In the genomic region with DNA sequence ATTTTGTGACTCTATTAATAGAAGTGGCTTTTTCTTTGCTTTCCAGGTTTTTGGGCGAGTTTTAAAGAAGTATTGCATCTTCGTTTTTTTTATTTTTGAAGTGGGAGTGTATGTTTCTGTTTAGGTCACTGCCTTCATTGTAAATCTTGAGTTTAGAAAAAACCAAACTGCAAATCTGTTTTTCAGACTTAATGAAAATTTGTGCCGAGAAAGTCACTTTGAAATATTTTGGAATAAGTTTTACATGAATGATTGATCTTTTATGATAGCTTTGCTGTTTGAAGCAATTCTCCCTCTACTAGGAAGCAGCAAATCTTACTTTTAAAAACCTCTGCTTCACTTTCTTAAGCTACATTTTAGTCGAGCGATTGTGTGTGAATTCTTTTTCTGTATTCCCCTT, we compare ENCODE assay signal across 12 cellular contexts. TPM values are rescaled to one million over a fixed set of nuclear protein-coding genes. Genes with fewer than 3 reads are reported as not detected.
DNase-seq lines count a peak whose midpoint lies in the region; ATAC-seq, FAIRE-seq and TF ChIP-seq lines count a peak whose summit lies in the region.
"Had no signal": no experiment of that assay in that cellular context is flagged by ENCODE, and none has a peak within 500 bp of the region (broad histone marks: within the 10 kb centered on the region; RNA-seq: fewer than 3 reads in every experiment).

No MANE protein-coding gene starts in this region.

- ATAC-seq in activated CD8-positive, alpha-beta T cell treated with anti-CD3 and anti-CD28 coated beads, Interleukin-2, amount 10 ng/mL, durations not matched to agents 7 days and 5 days, result no peak
- ATAC-seq: body of pancreas had no signal

- TF ChIP-seq POLR2A in stomach (IDR thresholded peaks at IDR 0.05) (no peak), GM12891 (IDR thresholded peaks at IDR 0.05; ENCODE audit: low read depth, low read length) (no peak)

- TF ChIP-seq EP300 in stomach (IDR thresholded peaks at IDR 0.05), result no peak

- H3K4me1 Mint-ChIP-seq in activated T-cell treated with anti-CD3 and anti-CD28 coated beads, Interleukin-2, amount 50 U/mL, for 24 hours (ENCODE audit: low read depth), result peaks cover 79% of the 10 kb centered on the region
- peaks cover 68% of the 10 kb centered on the region for H3K4me1 Mint-ChIP-seq in activated CD8-positive, alpha-beta T cell treated with anti-CD3 and anti-CD28 coated beads, Interleukin-2, amount 10 ng/mL, durations not matched to agents 7 days and 5 days (ENCODE audit: low read depth)

- H3K27ac ChIP-seq in iPS-20b (ENCODE audit: low read length), result no peak overlapping the region
- H3K27ac ChIP-seq in stomach, result peak overlapping the region in 1 of 5 donors; percentile 49
- H3K27ac ChIP-seq: C4-2B had no signal

- TF ChIP-seq CTCF in stomach (IDR thresholded peaks at IDR 0.05), result no peak

- peaks cover 67% of the 10 kb centered on the region for H3K36me3 Mint-ChIP-seq in activated T-cell treated with anti-CD3 and anti-CD28 coated beads, Interleukin-2, amount 50 U/mL, for 24 hours (ENCODE audit: low read depth)
- peaks cover 45% of the 10 kb centered on the region for H3K36me3 Mint-ChIP-seq in activated CD8-positive, alpha-beta T cell treated with anti-CD3 and anti-CD28 coated beads, Interleukin-2, amount 10 ng/mL, durations not matched to agents 7 days and 5 days (ENCODE audit: low read depth)

- 26 to 28% (median 27%) methylated on average over 5 of the region's 5 CpGs for WGBS in stomach, 5 donors

- H3K27ac Mint-ChIP-seq in activated T-cell treated with anti-CD3 and anti-CD28 coated beads, Interleukin-2, amount 50 U/mL, for 24 hours, result peak overlapping the region; percentile 35
- H3K27ac Mint-ChIP-seq in activated CD8-positive, alpha-beta T cell treated with anti-CD3 and anti-CD28 coated beads, Interleukin-2, amount 10 ng/mL, durations not matched to agents 7 days and 5 days, result no peak overlapping the region

- POLR2A ChIA-PET in activated CD8-positive, alpha-beta T cell treated with anti-CD3 and anti-CD28 coated beads, Interleukin-2, amount 10 ng/mL, durations not matched to agents 7 days and 5 days (lab: Charles Lee), result interaction anchor here (0.8 to 4.0 kb wide), 3 partner anchors 22 to 154 kb away, joined by 3 to 38 read pairs (median 20); partner anchors contain the start of gene ME2

- FAIRE-seq in GM12891 (lab: Jason Lieb, UNC), result no peak

- H3K9me3 Mint-ChIP-seq in activated T-cell treated with anti-CD3 and anti-CD28 coated beads, Interleukin-2, amount 50 U/mL, for 24 hours, result no peaks in the 10 kb centered on the region
- no peaks in the 10 kb centered on the region for H3K9me3 Mint-ChIP-seq in activated CD8-positive, alpha-beta T cell treated with anti-CD3 and anti-CD28 coated beads, Interleukin-2, amount 10 ng/mL, durations not matched to agents 7 days and 5 days (ENCODE audit: insufficient read depth)

- peak overlapping the region; percentile 65; the same call in 1 of the 2 replicates for H3K9ac ChIP-seq in iPS-20b (ENCODE audit: low read depth, low read length)

- intact Hi-C loops in stomach (cut with DNase I; ENCODE audit: low total_unique reads), result no loop called here

- H3K36me3 ChIP-seq in iPS-20b (ENCODE audit: insufficient read depth, low read depth, low read length) (peaks cover 3% of the 10 kb centered on the region; the same call in 1 of the 2 replicates), stomach (peaks cover 0 to 7% (median 4%) of the 10 kb centered on the region in 4 donors)
- H3K36me3 ChIP-seq: thyroid gland had no signal

- CTCF ChIA-PET in activated CD8-positive, alpha-beta T cell treated with anti-CD3 and anti-CD28 coated beads, Interleukin-2, amount 10 ng/mL, durations not matched to agents 7 days and 5 days (lab: Charles Lee), result interaction anchor here (0.6 to 4.1 kb wide), 3 partner anchors 19 to 212 kb away, joined by 3 to 23 read pairs (median 21); partner anchors contain the start of gene MRO

- H3K27me3 ChIP-seq in iPS-20b (ENCODE audit: insufficient read depth, low read length) (no peaks in the 10 kb centered on the region), stomach (no peaks in the 10 kb centered on the region)
- H3K27me3 ChIP-seq: body of pancreas, thyroid gland had no signal

- H3K27me3 Mint-ChIP-seq in activated T-cell treated with anti-CD3 and anti-CD28 coated beads, Interleukin-2, amount 50 U/mL, for 24 hours, result no peaks in the 10 kb centered on the region
- H3K27me3 Mint-ChIP-seq in activated CD8-positive, alpha-beta T cell treated with anti-CD3 and anti-CD28 coated beads, Interleukin-2, amount 10 ng/mL, durations not matched to agents 7 days and 5 days (ENCODE audit: low read depth), result no peaks in the 10 kb centered on the region

- H3K4me3 ChIP-seq in iPS-20b (ENCODE audit: low read length) (peak overlapping the region; percentile 93), stomach (peak overlapping the region; percentile 0 to 89 (median 68))

- H3K4me3 Mint-ChIP-seq in activated T-cell treated with anti-CD3 and anti-CD28 coated beads, Interleukin-2, amount 50 U/mL, for 24 hours, result peak overlapping the region; percentile 96
- peak overlapping the region; percentile 99 for H3K4me3 Mint-ChIP-seq in activated CD8-positive, alpha-beta T cell treated with anti-CD3 and anti-CD28 coated beads, Interleukin-2, amount 10 ng/mL, durations not matched to agents 7 days and 5 days

- DNase-seq in activated T-cell treated with anti-CD3 and anti-CD28 coated beads, Interleukin-2, amount 50 U/mL, for 24 hours, result no peak
- DNase-seq in activated T-cell treated with anti-CD3 and anti-CD28 coated beads for 4 hours, result no peak
- no peak for DNase-seq in activated CD8-positive, alpha-beta T cell treated with anti-CD3 and anti-CD28 coated beads, Interleukin-2, amount 10 ng/mL, durations not matched to agents 7 days and 5 days
- no peak for DNase-seq in stomach
- no peak for DNase-seq in Ammon's horn (ENCODE audit: low spot score)
- no peak for DNase-seq in NCI-H2171 (lab: John Stamatoyannopoulos, UW)
- DNase-seq in GM12891 (ENCODE audit: insufficient read length, low spot score), result no peak
- DNase-seq: body of pancreas, nucleus accumbens, thyroid gland had no signal

- H3K9me3 ChIP-seq in iPS-20b (ENCODE audit: insufficient read depth, low read depth, low read length) (no peaks in the 10 kb centered on the region), stomach (no peaks in the 10 kb centered on the region)
- H3K9me3 ChIP-seq: body of pancreas, thyroid gland had no signal

- peaks cover 42% of the 10 kb centered on the region for H3K4me1 ChIP-seq in iPS-20b (ENCODE audit: insufficient read depth, low read length)
- peaks cover 55 to 85% (median 74%) of the 10 kb centered on the region in 4 donors for H3K4me1 ChIP-seq in stomach

TF ChIP-seq in GM12891, 5 proteins besides CTCF, POLR2A, EP300 and RAD21:
- TF ChIP-seq POU2F2 (IDR thresholded peaks at IDR 0.05; ENCODE audit: low read depth, low read length) (no peak), TAF1 (IDR thresholded peaks at IDR 0.05; ENCODE audit: low read depth, low read length) (no peak), POLR2AphosphoS5 (IDR thresholded peaks at IDR 0.05; ENCODE audit: low read depth, low read length) (no peak), PAX5 (IDR thresholded peaks at IDR 0.05; ENCODE audit: insufficient read depth, low read length, severe bottlenecking) (no peak), SPI1 (IDR thresholded peaks at IDR 0.05; ENCODE audit: low read depth, low read length) (no peak)

RNA-seq across cellular contexts. Expression of gene SMAD4, which starts 2.2 kb away (rescaled TPM):
- total RNA-seq in activated CD8-positive, alpha-beta T cell treated with anti-CD3 and anti-CD28 coated beads, Interleukin-2, amount 10 ng/mL, durations not matched to agents 7 days and 5 days, result 10 to 100 TPM; 76.9 to 77.6 TPM
- 100 to 1,000 TPM in 3 of 5 donors, 10 to 100 TPM in 2; 42.0 to 184 (median 121) TPM for total RNA-seq in stomach
- 10 to 100 TPM; 10.4 to 34.8 (median 13.3) TPM for polyA plus RNA-seq in stomach
- polyA plus RNA-seq in GM12891 (2012; ENCODE audit: low read depth, missing spikeins), result 18.3 TPM
